14 cellular contexts compared by ENCODE assay signal in the genomic region with DNA sequence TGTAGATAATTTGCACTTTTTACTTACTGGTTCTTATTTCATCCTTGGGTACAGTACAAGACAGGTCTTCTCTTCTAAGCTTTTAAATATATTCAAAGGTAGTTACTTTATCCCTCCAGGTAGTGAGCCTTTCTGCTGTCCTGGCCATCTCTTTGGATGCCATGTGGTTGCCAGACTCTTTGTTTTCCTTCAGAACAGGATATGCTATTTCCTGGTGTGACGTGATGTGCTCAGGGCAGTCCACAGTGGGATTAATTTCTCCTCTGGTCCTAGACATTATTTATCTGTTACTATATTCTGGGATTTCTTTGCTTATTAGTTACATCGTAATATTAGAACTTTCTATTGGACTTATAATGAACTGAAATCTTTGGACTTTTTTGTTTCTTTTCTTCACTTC.
DNase-seq lines count a peak whose midpoint lies in the region; ATAC-seq and TF ChIP-seq lines count a peak whose summit lies in the region.
"Had no signal": no experiment of that assay in that cellular context is flagged by ENCODE, and none has a peak within 500 bp of the region (broad histone marks: within the 10 kb centered on the region; RNA-seq: fewer than 3 reads in every experiment).

No MANE protein-coding gene starts in this region.

- peaks cover 47% of the 10 kb centered on the region for H3K4me1 ChIP-seq in CD8-positive, alpha-beta memory T cell (ENCODE audit: insufficient read depth, low read length)
- peaks cover 9 to 87% (median 52%) of the 10 kb centered on the region in 9 donors for H3K4me1 ChIP-seq in heart right ventricle
- peaks cover 5% of the 10 kb centered on the region for H3K4me1 ChIP-seq in parathyroid adenoma

- H3K4me3 ChIP-seq in CD8-positive, alpha-beta memory T cell (ENCODE audit: low read length), result no peak overlapping the region
- no peak overlapping the region for H3K4me3 ChIP-seq in heart right ventricle
- H3K4me3 ChIP-seq in parathyroid adenoma (ENCODE audit: low read depth, low read length), result no peak overlapping the region
- H3K4me3 ChIP-seq in coronary artery, result no peak overlapping the region

- POLR2A ChIA-PET in CD8-positive, alpha-beta memory T cell (lab: Charles Lee), result interaction anchor here (0.5 kb wide), 1 partner anchor 36 kb away, joined by 3 read pairs; no protein-coding TSS in a partner anchor
- POLR2A ChIA-PET in T-cell (lab: Charles Lee), result no interaction called here

- no peaks in the 10 kb centered on the region for H3K27me3 ChIP-seq in CD8-positive, alpha-beta memory T cell (ENCODE audit: insufficient read depth, low read length, poor library complexity, severe bottlenecking)
- H3K27me3 ChIP-seq in heart right ventricle, result no peaks in the 10 kb centered on the region
- no peaks in the 10 kb centered on the region for H3K27me3 ChIP-seq in parathyroid adenoma (ENCODE audit: control insufficient read depth, insufficient read depth, low read length)

- H3K36me3 ChIP-seq in CD8-positive, alpha-beta memory T cell (ENCODE audit: insufficient read depth, low read length), result peaks cover 50% of the 10 kb centered on the region
- H3K36me3 ChIP-seq in heart right ventricle (peaks cover 0 to 96% (median 30%) of the 10 kb centered on the region in 9 donors), parathyroid adenoma (ENCODE audit: control insufficient read depth, insufficient read depth, low read length) (no peaks in the 10 kb centered on the region)

- TF ChIP-seq CTCF in heart right ventricle (IDR thresholded peaks at IDR 0.05) (no peak), parathyroid adenoma (IDR thresholded peaks at IDR 0.05) (no peak), coronary artery (IDR thresholded peaks at IDR 0.05) (no peak)

- no peaks in the 10 kb centered on the region for H3K27me3 Mint-ChIP-seq in CD8-positive, alpha-beta memory T cell
- H3K27me3 Mint-ChIP-seq in T-cell, result no peaks in the 10 kb centered on the region

- H3K9me3 Mint-ChIP-seq in CD8-positive, alpha-beta memory T cell, result no peaks in the 10 kb centered on the region
- H3K9me3 Mint-ChIP-seq in T-cell, result no peaks in the 10 kb centered on the region

- WGBS in heart right ventricle, 2 donors, result 34 to 38% methylated on average over 2 of the region's 2 CpGs

- ATAC-seq in T-cell (replicated peaks in 1 of 4) (no peak), heart right ventricle (peak in 6 of 8 donors; percentile 52 to 78 (median 62))

- no peak overlapping the region for H3K4me3 Mint-ChIP-seq in CD8-positive, alpha-beta memory T cell
- H3K4me3 Mint-ChIP-seq in T-cell, result no peak overlapping the region

- peak overlapping the region; percentile 4 to 89 (median 41) for H3K27ac Mint-ChIP-seq in CD8-positive, alpha-beta memory T cell
- peak overlapping the region; percentile 65 to 78 for H3K27ac Mint-ChIP-seq in T-cell

- intact Hi-C loops in heart right ventricle (cut with DNase I), result loop anchor here in 4 of 10 donors (10.0 kb wide), 1 partner anchor 59 kb away; the partner anchor contains the start of gene PPP6R3 (in 4 of the 4)

- peaks cover 62 to 89% (median 86%) of the 10 kb centered on the region in 3 donors for H3K4me1 Mint-ChIP-seq in CD8-positive, alpha-beta memory T cell
- H3K4me1 Mint-ChIP-seq in T-cell, result peaks cover 85 to 90% (median 89%) of the 10 kb centered on the region in 3 donors

- H3K9me3 ChIP-seq in CD8-positive, alpha-beta memory T cell (ENCODE audit: low read length), result no peaks in the 10 kb centered on the region
- H3K9me3 ChIP-seq in heart right ventricle (no peaks in the 10 kb centered on the region), parathyroid adenoma (ENCODE audit: control insufficient read depth, low read length) (no peaks in the 10 kb centered on the region)

- CTCF ChIA-PET in CD8-positive, alpha-beta memory T cell (lab: Charles Lee), result no interaction called here
- CTCF ChIA-PET in T-cell (lab: Charles Lee), result interaction anchor here in 1 of 2 donors (1.1 kb wide), 1 partner anchor 12 kb away, joined by 4 read pairs; no protein-coding TSS in a partner anchor

- no peak overlapping the region for H2AFZ ChIP-seq in parathyroid adenoma

- peaks cover 0 to 95% (median 27%) of the 10 kb centered on the region in 3 donors for H3K36me3 Mint-ChIP-seq in CD8-positive, alpha-beta memory T cell
- peaks cover 76% of the 10 kb centered on the region for H3K36me3 Mint-ChIP-seq in T-cell

- H3K79me2 ChIP-seq in parathyroid adenoma, result peaks cover 39% of the 10 kb centered on the region

- no peak overlapping the region for H3K4me2 ChIP-seq in parathyroid adenoma (ENCODE audit: low read length)

- no peak for DNase-seq in CD8-positive, alpha-beta memory T cell
- no peak for DNase-seq in T-cell
- no peak for DNase-seq in heart right ventricle
- DNase-seq in DMS153 (lab: John Stamatoyannopoulos, UW), result no peak
- DNase-seq in stimulated activated CD4-positive, alpha-beta T cell treated with anti-CD3 and anti-CD28 coated beads, Interleukin-4, amount 100 ng/mL, for 4 hours, result no peak
- DNase-seq in NCI-H526 treated with DMSO at 0.1 percent for 48 hours (lab: John Stamatoyannopoulos, UW), result no peak
- no peak for DNase-seq in coronary artery (ENCODE audit: low spot score)
- DNase-seq: activated T-cell treated with anti-CD3 and anti-CD28 coated beads, Interleukin-2, amount 50 U/mL, for 1 hour; caudate nucleus; DMS79 treated with DMSO at 0.1 percent for 48 hours; islet precursor cell; MV-4-11; stimulated activated CD4-positive, alpha-beta T cell treated with anti-CD3 and anti-CD28 coated beads, Interleukin-4, amount 100 ng/mL, for 24 hours had no signal

- no peak overlapping the region for H3K9ac ChIP-seq in parathyroid adenoma

- no peak overlapping the region for H3K27ac ChIP-seq in CD8-positive, alpha-beta memory T cell (ENCODE audit: low read depth, low read length)
- H3K27ac ChIP-seq in heart right ventricle, result peak overlapping the region in 7 of 10 donors; percentile 54 to 80 (median 64)
- H3K27ac ChIP-seq in parathyroid adenoma, result peak overlapping the region; percentile 32
- H3K27ac ChIP-seq in coronary artery, result no peak overlapping the region

Comparison
In these comparisons a context has a peak if more than half of its experiments do, and no peak if none do; other contexts are left out.
1. H3K27ac ChIP-seq: peak in heart right ventricle (7 of 10) and parathyroid adenoma (single experiment); none in CD8-positive, alpha-beta memory T cell (single experiment) and coronary artery (0 of 2).
2. ATAC-seq: peak in heart right ventricle (6 of 8); none in T-cell (0 of 4).